In genomic region chr7:63790177-63790763, GRCh38 we compare ENCODE assay signal across 7 cellular contexts.
DNase-seq lines count a peak whose midpoint lies in the region; ATAC-seq and TF ChIP-seq lines count a peak whose summit lies in the region.
"Not testable (repeated sequence)": the region's sequence is repeated elsewhere in the genome, so short reads cannot be mapped to it uniquely, and the experiment has no call there.

No MANE protein-coding gene starts in this region.

- H4K20me1 ChIP-seq in PC-3 (ENCODE audit: low read length), result not testable (repeated sequence)

- BruUV-seq in PC-3 (replicated peaks; lab: Mats Ljungman, UMichigan), result not testable (repeated sequence)

- POLR2A ChIA-PET in PC-3 (lab: Charles Lee; ENCODE audit: unreplicated experiment); activated CD4-positive, alpha-beta T cell treated with anti-CD3 and anti-CD28 coated beads, Interleukin-2, amount 10 ng/mL, durations not matched to agents 7 days and 5 days (lab: Charles Lee): not testable (repeated sequence)

- peak overlapping the region; percentile 70 for H3K4me3 ChIP-seq in PC-3 (ENCODE audit: low read length)
- H3K4me3 ChIP-seq in esophagus (ENCODE audit: low read depth in 1 of 2, low read length in 2 of 2), result peak overlapping the region; percentile 36 to 62
- peak overlapping the region; percentile 46 for H3K4me3 ChIP-seq in left ventricle myocardium inferior
- H3K4me3 ChIP-seq in urinary bladder (ENCODE audit: low read depth, low read length), result peak overlapping the region; percentile 32

- peak overlapping the region; percentile 64 for H3K9ac ChIP-seq in PC-3 (ENCODE audit: low read length)

- H3K27me3 Mint-ChIP-seq in activated CD4-positive, alpha-beta T cell treated with anti-CD3 and anti-CD28 coated beads, Interleukin-2, amount 10 ng/mL, durations not matched to agents 7 days and 5 days; stimulated activated memory B cell treated with anti-CD40 and anti-IgM and Interleukin-4, amounts not matched to agents 10 μg/mL and 1 μg/mL and 100 μg/mL, for 72 hours: not testable (repeated sequence)

- peak overlapping the region; percentile 10 for H3K4me3 Mint-ChIP-seq in activated CD4-positive, alpha-beta T cell treated with anti-CD3 and anti-CD28 coated beads, Interleukin-2, amount 10 ng/mL, durations not matched to agents 7 days and 5 days
- not testable (repeated sequence) for H3K4me3 Mint-ChIP-seq in stimulated activated memory B cell treated with anti-CD40 and anti-IgM and Interleukin-4, amounts not matched to agents 10 μg/mL and 1 μg/mL and 100 μg/mL, for 72 hours

- H3F3A ChIP-seq in PC-3 (ENCODE audit: low read length, unreplicated experiment), result not testable (repeated sequence)

- H3K36me3 Mint-ChIP-seq in activated CD4-positive, alpha-beta T cell treated with anti-CD3 and anti-CD28 coated beads, Interleukin-2, amount 10 ng/mL, durations not matched to agents 7 days and 5 days (ENCODE audit: low read depth); stimulated activated memory B cell treated with anti-CD40 and anti-IgM and Interleukin-4, amounts not matched to agents 10 μg/mL and 1 μg/mL and 100 μg/mL, for 72 hours: not testable (repeated sequence)

- not testable (repeated sequence) for H3K4me1 Mint-ChIP-seq in activated CD4-positive, alpha-beta T cell treated with anti-CD3 and anti-CD28 coated beads, Interleukin-2, amount 10 ng/mL, durations not matched to agents 7 days and 5 days; stimulated activated memory B cell treated with anti-CD40 and anti-IgM and Interleukin-4, amounts not matched to agents 10 μg/mL and 1 μg/mL and 100 μg/mL, for 72 hours

- DNase-seq in PC-3, result peak; percentile 2
- not testable (repeated sequence) for DNase-seq in activated CD4-positive, alpha-beta T cell treated with anti-CD3 and anti-CD28 coated beads, Interleukin-2, amount 10 ng/mL, durations not matched to agents 7 days and 5 days; left ventricle myocardium inferior

- peaks cover 13% of the 10 kb centered on the region for H3K79me2 ChIP-seq in PC-3 (ENCODE audit: low read length)

- not testable (repeated sequence) for H3K9me3 ChIP-seq in PC-3 (ENCODE audit: low read length); esophagus (ENCODE audit: control insufficient read depth in 2 of 2, insufficient read depth in 1 of 2, low read depth in 1 of 2, low read length in 1 of 2); left ventricle myocardium inferior (replicated peaks)

- not testable (repeated sequence) for H3K27me3 ChIP-seq in PC-3 (ENCODE audit: low read length); esophagus (ENCODE audit: control insufficient read depth in 1 of 2, insufficient read depth in 2 of 2, low read length in 2 of 2)
- peaks cover 22% of the 10 kb centered on the region for H3K27me3 ChIP-seq in left ventricle myocardium inferior (ENCODE audit: low read depth)

- peak overlapping the region; percentile 36; the same call in 1 of the 2 replicates for H3K27ac ChIP-seq in PC-3 (ENCODE audit: low read length)
- peak overlapping the region; percentile 11 to 47 for H3K27ac ChIP-seq in esophagus (ENCODE audit: low read depth in 2 of 2, low read length in 1 of 2)
- not testable (repeated sequence) for H3K27ac ChIP-seq in left ventricle myocardium inferior (replicated peaks); urinary bladder (ENCODE audit: low read depth)

- not testable (repeated sequence) for TF ChIP-seq CTCF in PC-3 (conservative IDR thresholded peaks at IDR 0.05; ENCODE audit: low read depth, low read length); left ventricle myocardium inferior (IDR thresholded peaks at IDR 0.05; ENCODE audit: borderline replicate concordance)

- CTCF ChIA-PET in PC-3 (lab: Charles Lee); activated CD4-positive, alpha-beta T cell treated with anti-CD3 and anti-CD28 coated beads, Interleukin-2, amount 10 ng/mL, durations not matched to agents 7 days and 5 days (lab: Charles Lee): not testable (repeated sequence)

- not testable (repeated sequence) for H3K27ac Mint-ChIP-seq in activated CD4-positive, alpha-beta T cell treated with anti-CD3 and anti-CD28 coated beads, Interleukin-2, amount 10 ng/mL, durations not matched to agents 7 days and 5 days; stimulated activated memory B cell treated with anti-CD40 and anti-IgM and Interleukin-4, amounts not matched to agents 10 μg/mL and 1 μg/mL and 100 μg/mL, for 72 hours

- peak overlapping the region; percentile 74 for H3K4me2 ChIP-seq in PC-3 (ENCODE audit: low read length)

- H3K9me3 Mint-ChIP-seq in activated CD4-positive, alpha-beta T cell treated with anti-CD3 and anti-CD28 coated beads, Interleukin-2, amount 10 ng/mL, durations not matched to agents 7 days and 5 days; stimulated activated memory B cell treated with anti-CD40 and anti-IgM and Interleukin-4, amounts not matched to agents 10 μg/mL and 1 μg/mL and 100 μg/mL, for 72 hours: not testable (repeated sequence)

- not testable (repeated sequence) for H3K4me1 ChIP-seq in PC-3 (ENCODE audit: insufficient read depth, low read length); esophagus (ENCODE audit: control insufficient read depth in 2 of 2, insufficient read depth in 2 of 2, low read length in 1 of 2); left ventricle myocardium inferior; urinary bladder (ENCODE audit: insufficient read depth)

- H3K9me2 ChIP-seq in PC-3 (replicated peaks; ENCODE audit: low read length), result not testable (repeated sequence)

- peak overlapping the region; percentile 69; the same call in 1 of the 2 replicates for H2AFZ ChIP-seq in PC-3 (ENCODE audit: low read length)

- H3K36me3 ChIP-seq in PC-3 (ENCODE audit: low read depth, low read length); esophagus (ENCODE audit: control insufficient read depth in 2 of 2, insufficient read depth in 2 of 2, low read length in 1 of 2); left ventricle myocardium inferior; urinary bladder (ENCODE audit: insufficient read depth): not testable (repeated sequence)

- intact Hi-C loops in PC-3 (cut with micrococcal nuclease); left ventricle myocardium inferior (cut with micrococcal nuclease): not testable (repeated sequence)

- WGBS in esophagus, 2 donors, result 21 to 28% methylated on average over 26 to 49 of the region's 49 CpGs
- WGBS in urinary bladder, result 47% methylated on average over 48 of the region's 49 CpGs

- ATAC-seq in GM19397 (IDR thresholded peaks at IDR 0.05; ENCODE audit: unreplicated experiment), result peak; percentile 31
- peak; percentile 35 for ATAC-seq in PC-3
- peak; percentile 62 for ATAC-seq in stimulated activated memory B cell treated with anti-CD40 and anti-IgM and Interleukin-4, amounts not matched to agents 10 μg/mL and 1 μg/mL and 100 μg/mL, for 72 hours
